In the genomic region with DNA sequence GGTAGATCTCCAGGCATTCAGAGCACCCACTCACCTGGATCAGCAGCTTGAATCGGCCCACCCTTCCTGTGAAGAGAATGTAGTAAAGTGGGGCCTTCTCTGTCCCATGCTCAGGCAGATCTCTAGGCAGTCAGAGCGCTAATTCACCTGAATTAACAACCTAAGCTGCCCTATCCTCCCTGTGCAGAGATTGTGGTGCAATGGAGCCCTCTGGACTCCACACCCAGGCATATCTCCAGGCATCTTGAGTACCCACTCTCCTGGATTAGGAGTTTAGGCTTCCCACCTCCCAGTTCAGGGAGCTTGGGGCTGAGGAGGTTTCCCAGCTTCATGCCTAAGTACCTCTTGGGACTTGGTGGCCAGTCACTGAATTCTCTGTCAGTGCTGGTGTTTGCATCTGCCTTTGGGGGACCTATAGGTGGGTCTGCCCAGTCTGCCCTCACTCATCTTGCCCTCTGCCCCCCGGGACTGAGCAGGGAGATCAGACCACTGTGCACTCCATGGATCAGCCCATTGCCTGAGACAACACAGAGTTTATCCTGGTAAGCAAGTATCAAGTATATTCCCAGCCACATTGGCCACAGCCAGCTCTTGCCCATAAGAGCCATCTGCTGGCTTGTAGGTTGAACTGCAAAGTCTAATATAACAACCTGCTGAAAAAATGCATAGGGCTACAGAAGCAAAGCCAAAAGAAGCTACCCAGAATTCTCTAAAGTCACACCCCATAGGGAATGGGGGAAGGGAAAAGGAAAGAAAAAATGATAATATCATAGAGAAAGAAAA, we compare ENCODE assay signal across 2 cellular contexts.
TF ChIP-seq lines count a peak whose summit lies in the region.

No MANE protein-coding gene starts in this region.

TF ChIP-seq in Ishikawa, 13 proteins besides CTCF, POLR2A, EP300 and RAD21 (continued from another document):
- TF ChIP-seq, protein P1, sequence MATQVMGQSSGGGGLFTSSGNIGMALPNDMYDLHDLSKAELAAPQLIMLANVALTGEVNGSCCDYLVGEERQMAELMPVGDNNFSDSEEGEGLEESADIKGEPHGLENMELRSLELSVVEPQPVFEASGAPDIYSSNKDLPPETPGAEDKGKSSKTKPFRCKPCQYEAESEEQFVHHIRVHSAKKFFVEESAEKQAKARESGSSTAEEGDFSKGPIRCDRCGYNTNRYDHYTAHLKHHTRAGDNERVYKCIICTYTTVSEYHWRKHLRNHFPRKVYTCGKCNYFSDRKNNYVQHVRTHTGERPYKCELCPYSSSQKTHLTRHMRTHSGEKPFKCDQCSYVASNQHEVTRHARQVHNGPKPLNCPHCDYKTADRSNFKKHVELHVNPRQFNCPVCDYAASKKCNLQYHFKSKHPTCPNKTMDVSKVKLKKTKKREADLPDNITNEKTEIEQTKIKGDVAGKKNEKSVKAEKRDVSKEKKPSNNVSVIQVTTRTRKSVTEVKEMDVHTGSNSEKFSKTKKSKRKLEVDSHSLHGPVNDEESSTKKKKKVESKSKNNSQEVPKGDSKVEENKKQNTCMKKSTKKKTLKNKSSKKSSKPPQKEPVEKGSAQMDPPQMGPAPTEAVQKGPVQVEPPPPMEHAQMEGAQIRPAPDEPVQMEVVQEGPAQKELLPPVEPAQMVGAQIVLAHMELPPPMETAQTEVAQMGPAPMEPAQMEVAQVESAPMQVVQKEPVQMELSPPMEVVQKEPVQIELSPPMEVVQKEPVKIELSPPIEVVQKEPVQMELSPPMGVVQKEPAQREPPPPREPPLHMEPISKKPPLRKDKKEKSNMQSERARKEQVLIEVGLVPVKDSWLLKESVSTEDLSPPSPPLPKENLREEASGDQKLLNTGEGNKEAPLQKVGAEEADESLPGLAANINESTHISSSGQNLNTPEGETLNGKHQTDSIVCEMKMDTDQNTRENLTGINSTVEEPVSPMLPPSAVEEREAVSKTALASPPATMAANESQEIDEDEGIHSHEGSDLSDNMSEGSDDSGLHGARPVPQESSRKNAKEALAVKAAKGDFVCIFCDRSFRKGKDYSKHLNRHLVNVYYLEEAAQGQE (IDR thresholded peaks at IDR 0.05; ENCODE audit: low read depth), result no peak

TF ChIP-seq in WTC11, 78 proteins besides CTCF, POLR2A, EP300 and RAD21 (continued from another document):
- TF ChIP-seq, protein P2, sequence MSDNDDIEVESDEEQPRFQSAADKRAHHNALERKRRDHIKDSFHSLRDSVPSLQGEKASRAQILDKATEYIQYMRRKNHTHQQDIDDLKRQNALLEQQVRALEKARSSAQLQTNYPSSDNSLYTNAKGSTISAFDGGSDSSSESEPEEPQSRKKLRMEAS (CRISPR knock-in tag; IDR thresholded peaks at IDR 0.05), result no peak
- TF ChIP-seq, protein P3, sequence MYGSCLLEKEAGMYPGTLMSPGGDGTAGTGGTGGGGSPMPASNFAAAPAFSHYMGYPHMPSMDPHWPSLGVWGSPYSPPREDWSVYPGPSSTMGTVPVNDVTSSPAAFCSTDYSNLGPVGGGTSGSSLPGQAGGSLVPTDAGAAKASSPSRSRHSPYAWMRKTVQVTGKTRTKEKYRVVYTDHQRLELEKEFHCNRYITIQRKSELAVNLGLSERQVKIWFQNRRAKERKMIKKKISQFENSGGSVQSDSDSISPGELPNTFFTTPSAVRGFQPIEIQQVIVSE (CRISPR knock-in tag; IDR thresholded peaks at IDR 0.05; ENCODE audit: borderline replicate concordance), result no peak
- TF ChIP-seq CREM (CRISPR knock-in tag; IDR thresholded peaks at IDR 0.05), result no peak
- no peak for TF ChIP-seq GABPB1 (CRISPR knock-in tag; IDR thresholded peaks at IDR 0.05)
- TF ChIP-seq SMAD3 (CRISPR knock-in tag; IDR thresholded peaks at IDR 0.05; ENCODE audit: borderline replicate concordance), result no peak
